1 cellular context compared by ENCODE assay signal in genomic region chr11:75776546-75776945, GRCh38.
TF ChIP-seq lines count a peak whose summit lies in the region.

No MANE protein-coding gene starts in this region.

TF ChIP-seq in HepG2, 621 proteins besides CTCF, POLR2A, EP300 and RAD21:
- TF ChIP-seq ZNF580 (CRISPR knock-in tag; IDR thresholded peaks at IDR 0.05; ENCODE audit: borderline replicate concordance, low read depth) (no peak), RFXAP (CRISPR knock-in tag; IDR thresholded peaks at IDR 0.05; ENCODE audit: borderline replicate concordance) (no peak), BATF2 (CRISPR knock-in tag; IDR thresholded peaks at IDR 0.05) (no peak)
